Comparison of ENCODE assay signal across 2 cellular contexts in genomic region chr13:74669149-74669548, GRCh38.
TF ChIP-seq lines count a peak whose summit lies in the region.

No MANE protein-coding gene starts in this region.

TF ChIP-seq in GM23338, 12 proteins besides CTCF, POLR2A, EP300 and RAD21:
- no peak for TF ChIP-seq ETS1 (IDR thresholded peaks at IDR 0.05)
- no peak for TF ChIP-seq REST (IDR thresholded peaks at IDR 0.05; ENCODE audit: unreplicated experiment)
- TF ChIP-seq POLR2AphosphoS5 (IDR thresholded peaks at IDR 0.05; ENCODE audit: low read depth), result no peak
- TF ChIP-seq JUNB (IDR thresholded peaks at IDR 0.05; ENCODE audit: unreplicated experiment), result no peak
- no peak for TF ChIP-seq EZH2phosphoT487 (IDR thresholded peaks at IDR 0.05; ENCODE audit: unreplicated experiment)
- no peak for TF ChIP-seq EZH2 (IDR thresholded peaks at IDR 0.05; ENCODE audit: low read depth, unreplicated experiment)
- TF ChIP-seq STAT1 (IDR thresholded peaks at IDR 0.05; ENCODE audit: unreplicated experiment), result no peak
- no peak for TF ChIP-seq NANOG (IDR thresholded peaks at IDR 0.05; ENCODE audit: borderline replicate concordance)
TF ChIP-seq in GM23338: peak in this region for 0.

TF ChIP-seq in H1, 55 proteins besides CTCF, POLR2A, EP300 and RAD21:
- no peak for TF ChIP-seq CBX8 (IDR thresholded peaks at IDR 0.05; ENCODE audit: borderline replicate concordance, low read depth, low read length)
- no peak for TF ChIP-seq RFX5 (IDR thresholded peaks at IDR 0.05; ENCODE audit: borderline replicate concordance, low read depth, low read length)
- TF ChIP-seq RBBP5 (IDR thresholded peaks at IDR 0.05; ENCODE audit: borderline replicate concordance, low read depth, low read length), result no peak
- no peak for TF ChIP-seq SUZ12 (IDR thresholded peaks at IDR 0.05; ENCODE audit: low read length)
- no peak for TF ChIP-seq GABPA (IDR thresholded peaks at IDR 0.05; ENCODE audit: borderline replicate concordance, insufficient read depth, low read length)
- no peak for TF ChIP-seq SIX5 (IDR thresholded peaks at IDR 0.05; ENCODE audit: low read depth, low read length)
- no peak for TF ChIP-seq TAF7 (optimal IDR thresholded peaks at IDR 0.05; ENCODE audit: borderline replicate concordance, low read depth, low read length)
- no peak for TF ChIP-seq BCL11A (IDR thresholded peaks at IDR 0.05; ENCODE audit: low read depth in 2 of 2, low read length in 2 of 2)
- TF ChIP-seq E2F6 (IDR thresholded peaks at IDR 0.05), result no peak
- TF ChIP-seq BRCA1 (IDR thresholded peaks at IDR 0.05; ENCODE audit: low read depth, low read length), result no peak
- no peak for TF ChIP-seq EZH2 (IDR thresholded peaks at IDR 0.05; ENCODE audit: low read depth, low read length, severe bottlenecking)
- no peak for TF ChIP-seq TAF1 (IDR thresholded peaks at IDR 0.05; ENCODE audit: low read depth, low read length)
- no peak for TF ChIP-seq KDM5A (IDR thresholded peaks at IDR 0.05; ENCODE audit: low read length)
- TF ChIP-seq CEBPB (IDR thresholded peaks at IDR 0.05; ENCODE audit: low read depth, low read length), result no peak
- TF ChIP-seq POU5F1 (IDR thresholded peaks at IDR 0.05; ENCODE audit: low read depth, low read length), result no peak
- TF ChIP-seq SIRT6 (IDR thresholded peaks at IDR 0.05; ENCODE audit: low read length), result no peak
- TF ChIP-seq NRF1 (IDR thresholded peaks at IDR 0.05; ENCODE audit: low read depth, low read length), result no peak
- no peak for TF ChIP-seq CHD1 (IDR thresholded peaks at IDR 0.05; ENCODE audit: low read depth, low read length)
- no peak for TF ChIP-seq SP2 (IDR thresholded peaks at IDR 0.05; ENCODE audit: low read length)
